ENCODE assay signal across 2 cellular contexts in genomic region chr20:38652995-38653394, GRCh38.
TF ChIP-seq lines count a peak whose summit lies in the region.

No MANE protein-coding gene starts in this region.

TF ChIP-seq in HepG2, 621 proteins besides CTCF, POLR2A, EP300 and RAD21 (continued from another document):
- no peak for TF ChIP-seq ZNF292 (CRISPR knock-in tag; IDR thresholded peaks at IDR 0.05; ENCODE audit: borderline replicate concordance, low read depth)
- TF ChIP-seq SALL2 (CRISPR knock-in tag; IDR thresholded peaks at IDR 0.05), result no peak
- TF ChIP-seq ZZZ3 (CRISPR knock-in tag; IDR thresholded peaks at IDR 0.05; ENCODE audit: borderline replicate concordance), result no peak
- 0 out of 2 replicates have a peak, but pooled peaks have one; percentile 46 for TF ChIP-seq NFIB (CRISPR knock-in tag; IDR thresholded peaks at IDR 0.05; ENCODE audit: borderline replicate concordance)
- peak; percentile 85 for TF ChIP-seq CREB1 (IDR thresholded peaks at IDR 0.05)
- no peak for TF ChIP-seq CREB1 (CRISPR knock-in tag; IDR thresholded peaks at IDR 0.05)
- TF ChIP-seq ZNF207 (IDR thresholded peaks at IDR 0.05; ENCODE audit: borderline replicate concordance), result 0 out of 2 replicates have a peak, but pooled peaks have one; percentile 56
- no peak for TF ChIP-seq GZF1 (CRISPR knock-in tag; IDR thresholded peaks at IDR 0.05)
- no peak for TF ChIP-seq ZSCAN21 (CRISPR knock-in tag; IDR thresholded peaks at IDR 0.05; ENCODE audit: borderline replicate concordance)
- TF ChIP-seq SOX6 (IDR thresholded peaks at IDR 0.05), result peak; percentile 66; the same call in 1 of the 2 replicates
- no peak for TF ChIP-seq SOX6 (CRISPR knock-in tag; IDR thresholded peaks at IDR 0.05)
- TF ChIP-seq ZNF24 (IDR thresholded peaks at IDR 0.05), result no peak

TF ChIP-seq in HEK293, 187 proteins besides CTCF, POLR2A, EP300 and RAD21:
- TF ChIP-seq, protein P1, sequence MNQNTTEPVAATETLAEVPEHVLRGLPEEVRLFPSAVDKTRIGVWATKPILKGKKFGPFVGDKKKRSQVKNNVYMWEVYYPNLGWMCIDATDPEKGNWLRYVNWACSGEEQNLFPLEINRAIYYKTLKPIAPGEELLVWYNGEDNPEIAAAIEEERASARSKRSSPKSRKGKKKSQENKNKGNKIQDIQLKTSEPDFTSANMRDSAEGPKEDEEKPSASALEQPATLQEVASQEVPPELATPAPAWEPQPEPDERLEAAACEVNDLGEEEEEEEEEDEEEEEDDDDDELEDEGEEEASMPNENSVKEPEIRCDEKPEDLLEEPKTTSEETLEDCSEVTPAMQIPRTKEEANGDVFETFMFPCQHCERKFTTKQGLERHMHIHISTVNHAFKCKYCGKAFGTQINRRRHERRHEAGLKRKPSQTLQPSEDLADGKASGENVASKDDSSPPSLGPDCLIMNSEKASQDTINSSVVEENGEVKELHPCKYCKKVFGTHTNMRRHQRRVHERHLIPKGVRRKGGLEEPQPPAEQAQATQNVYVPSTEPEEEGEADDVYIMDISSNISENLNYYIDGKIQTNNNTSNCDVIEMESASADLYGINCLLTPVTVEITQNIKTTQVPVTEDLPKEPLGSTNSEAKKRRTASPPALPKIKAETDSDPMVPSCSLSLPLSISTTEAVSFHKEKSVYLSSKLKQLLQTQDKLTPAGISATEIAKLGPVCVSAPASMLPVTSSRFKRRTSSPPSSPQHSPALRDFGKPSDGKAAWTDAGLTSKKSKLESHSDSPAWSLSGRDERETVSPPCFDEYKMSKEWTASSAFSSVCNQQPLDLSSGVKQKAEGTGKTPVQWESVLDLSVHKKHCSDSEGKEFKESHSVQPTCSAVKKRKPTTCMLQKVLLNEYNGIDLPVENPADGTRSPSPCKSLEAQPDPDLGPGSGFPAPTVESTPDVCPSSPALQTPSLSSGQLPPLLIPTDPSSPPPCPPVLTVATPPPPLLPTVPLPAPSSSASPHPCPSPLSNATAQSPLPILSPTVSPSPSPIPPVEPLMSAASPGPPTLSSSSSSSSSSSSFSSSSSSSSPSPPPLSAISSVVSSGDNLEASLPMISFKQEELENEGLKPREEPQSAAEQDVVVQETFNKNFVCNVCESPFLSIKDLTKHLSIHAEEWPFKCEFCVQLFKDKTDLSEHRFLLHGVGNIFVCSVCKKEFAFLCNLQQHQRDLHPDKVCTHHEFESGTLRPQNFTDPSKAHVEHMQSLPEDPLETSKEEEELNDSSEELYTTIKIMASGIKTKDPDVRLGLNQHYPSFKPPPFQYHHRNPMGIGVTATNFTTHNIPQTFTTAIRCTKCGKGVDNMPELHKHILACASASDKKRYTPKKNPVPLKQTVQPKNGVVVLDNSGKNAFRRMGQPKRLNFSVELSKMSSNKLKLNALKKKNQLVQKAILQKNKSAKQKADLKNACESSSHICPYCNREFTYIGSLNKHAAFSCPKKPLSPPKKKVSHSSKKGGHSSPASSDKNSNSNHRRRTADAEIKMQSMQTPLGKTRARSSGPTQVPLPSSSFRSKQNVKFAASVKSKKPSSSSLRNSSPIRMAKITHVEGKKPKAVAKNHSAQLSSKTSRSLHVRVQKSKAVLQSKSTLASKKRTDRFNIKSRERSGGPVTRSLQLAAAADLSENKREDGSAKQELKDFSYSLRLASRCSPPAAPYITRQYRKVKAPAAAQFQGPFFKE (tag by site-specific recombination; IDR thresholded peaks at IDR 0.05; ENCODE audit: borderline replicate concordance), result no peak
- TF ChIP-seq ZNF416 (tag by site-specific recombination; IDR thresholded peaks at IDR 0.05) (no peak), ZNF2 (tag by site-specific recombination; IDR thresholded peaks at IDR 0.05) (no peak)
- TF ChIP-seq, protein P2, sequence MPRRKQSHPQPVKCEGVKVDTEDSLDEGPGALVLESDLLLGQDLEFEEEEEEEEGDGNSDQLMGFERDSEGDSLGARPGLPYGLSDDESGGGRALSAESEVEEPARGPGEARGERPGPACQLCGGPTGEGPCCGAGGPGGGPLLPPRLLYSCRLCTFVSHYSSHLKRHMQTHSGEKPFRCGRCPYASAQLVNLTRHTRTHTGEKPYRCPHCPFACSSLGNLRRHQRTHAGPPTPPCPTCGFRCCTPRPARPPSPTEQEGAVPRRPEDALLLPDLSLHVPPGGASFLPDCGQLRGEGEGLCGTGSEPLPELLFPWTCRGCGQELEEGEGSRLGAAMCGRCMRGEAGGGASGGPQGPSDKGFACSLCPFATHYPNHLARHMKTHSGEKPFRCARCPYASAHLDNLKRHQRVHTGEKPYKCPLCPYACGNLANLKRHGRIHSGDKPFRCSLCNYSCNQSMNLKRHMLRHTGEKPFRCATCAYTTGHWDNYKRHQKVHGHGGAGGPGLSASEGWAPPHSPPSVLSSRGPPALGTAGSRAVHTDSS (tag by site-specific recombination; IDR thresholded peaks at IDR 0.05), result 0 out of 2 replicates have a peak, but pooled peaks have one; percentile 19
